2 cellular contexts compared by ENCODE assay signal in genomic region chr4:96677499-96677898, GRCh38.
A peak's percentile ranks its signal among the peaks of the same experiment; 100 is the strongest.
TF ChIP-seq lines count a peak whose summit lies in the region.

No MANE protein-coding gene starts in this region.

TF ChIP-seq in HepG2, 621 proteins besides CTCF, POLR2A, EP300 and RAD21:
- no peak for TF ChIP-seq IRF9 (CRISPR knock-in tag; IDR thresholded peaks at IDR 0.05; ENCODE audit: borderline replicate concordance)
- no peak for TF ChIP-seq ZNF839 (CRISPR knock-in tag; IDR thresholded peaks at IDR 0.05; ENCODE audit: borderline replicate concordance)
- peak; percentile 65 for TF ChIP-seq NFE2L2 (IDR thresholded peaks at IDR 0.05; ENCODE audit: low read length)
- TF ChIP-seq ZFYVE20 (CRISPR knock-in tag; IDR thresholded peaks at IDR 0.05; ENCODE audit: borderline replicate concordance, low read depth): no peak

TF ChIP-seq in endothelial cell of umbilical vein, 7 proteins besides CTCF, POLR2A, EP300 and RAD21:
- peak; percentile 76 for TF ChIP-seq FOS (IDR thresholded peaks at IDR 0.05; ENCODE audit: borderline replicate concordance, insufficient read depth, low read length)
- no peak for TF ChIP-seq MAX (IDR thresholded peaks at IDR 0.05; ENCODE audit: insufficient read depth, insufficient read length)
- no peak for TF ChIP-seq POLR2AphosphoS5 (IDR thresholded peaks at IDR 0.05; ENCODE audit: insufficient read depth, low read depth, low read length)
- TF ChIP-seq GATA2 (IDR thresholded peaks at IDR 0.05; ENCODE audit: insufficient read depth, insufficient read length, low read depth, low read length): no peak
- TF ChIP-seq EZH2 (IDR thresholded peaks at IDR 0.05; ENCODE audit: borderline replicate concordance, low read depth, low read length, severe bottlenecking): no peak
- TF ChIP-seq MYC (IDR thresholded peaks at IDR 0.05; ENCODE audit: low read depth, low read length): no peak
- peak; percentile 40 for TF ChIP-seq JUN (IDR thresholded peaks at IDR 0.05; ENCODE audit: borderline replicate concordance, insufficient read depth, insufficient read length, low read depth)
